8 cellular contexts compared by ENCODE assay signal in genomic region chr22:50621491-50621880, GRCh38. TPM values are rescaled to one million over a fixed set of nuclear protein-coding genes. Genes with fewer than 3 reads are reported as not detected.
DNase-seq lines count a peak whose midpoint lies in the region; ATAC-seq and TF ChIP-seq lines count a peak whose summit lies in the region.

No MANE protein-coding gene starts in this region.

- H3K27ac ChIP-seq in HEK293 (ENCODE audit: extremely low read depth, low read depth, low read length): no peak overlapping the region
- H3K27ac ChIP-seq in angular gyrus (ENCODE audit: low read depth, low read length): peak overlapping the region; percentile 81

- peak overlapping the region; percentile 68 for H3K9ac ChIP-seq in mucosa of stomach (ENCODE audit: low read length)

- TF ChIP-seq CTCF in HEK293 (tag by site-specific recombination; IDR thresholded peaks at IDR 0.05): no peak

- H3K4me1 ChIP-seq in HEK293 (ENCODE audit: control insufficient read depth, insufficient read depth, low read length) (peaks cover 7% of the 10 kb centered on the region; the same call in 1 of the 2 replicates), mucosa of stomach (ENCODE audit: control insufficient read depth, insufficient read depth, low read length) (peaks cover 32% of the 10 kb centered on the region)

- POLR2A ChIA-PET in HEK293 (lab: Yijun Ruan, JAX): interaction anchor here (0.5 to 1.9 kb wide), 4 partner anchors 60 to 114 kb away, joined by 4 to 13 read pairs (median 6); partner anchors contain the start of genes LMF2, NCAPH2 and SCO2

- peak overlapping the region; percentile 55; the same call in 1 of the 2 replicates for H3K4me3 ChIP-seq in GM08714 (ENCODE audit: low read length)
- no peak overlapping the region for H3K4me3 ChIP-seq in HEK293 (ENCODE audit: low read depth, low read length)
- H3K4me3 ChIP-seq in mucosa of stomach (ENCODE audit: low read length): no peak overlapping the region

- CTCF ChIA-PET in HEK293 (lab: Yijun Ruan, JAX): interaction anchor here (0.6 to 4.5 kb wide), 26 partner anchors 9 to 395 kb away, joined by 3 to 24 read pairs (median 4); partner anchors contain the start of genes LMF2, NCAPH2 and SYCE3

- H3K9me3 ChIP-seq in HEK293 (ENCODE audit: control insufficient read depth, insufficient read depth, low read depth, low read length) (no peaks in the 10 kb centered on the region), mucosa of stomach (ENCODE audit: control insufficient read depth, low read length) (no peaks in the 10 kb centered on the region)

- ATAC-seq in HG03342 (IDR thresholded peaks at IDR 0.05; ENCODE audit: unreplicated experiment): no peak
- ATAC-seq in HG02973 (IDR thresholded peaks at IDR 0.05; ENCODE audit: unreplicated experiment): no peak

- DNase-seq in RPMI7951 (ENCODE audit: low read depth) (peak; percentile 11), GOT3 (lab: John Stamatoyannopoulos, UW) (no peak)

- H3K27me3 ChIP-seq in mucosa of stomach (ENCODE audit: control insufficient read depth, insufficient read depth, low read length): no peaks in the 10 kb centered on the region

- peaks cover 0 to 11% of the 10 kb centered on the region in 2 experiments; a peak in 1 of 3 replicates for H3K36me3 ChIP-seq in HEK293 (ENCODE audit: control insufficient read depth in 2 of 2, insufficient read depth in 1 of 2, low read length in 2 of 2)
- no peaks in the 10 kb centered on the region for H3K36me3 ChIP-seq in mucosa of stomach (ENCODE audit: control insufficient read depth, insufficient read depth, low read length)

TF ChIP-seq in HEK293, 187 proteins besides CTCF, POLR2A, EP300 and RAD21:
- no peak for TF ChIP-seq ZNF274 (IDR thresholded peaks at IDR 0.05; ENCODE audit: low read length)
- TF ChIP-seq ZNF274 (tag by site-specific recombination; IDR thresholded peaks at IDR 0.05; ENCODE audit: borderline replicate concordance): no peak
- TF ChIP-seq ZNF324 (tag by site-specific recombination; IDR thresholded peaks at IDR 0.05): no peak
- TF ChIP-seq MYNN (tag by site-specific recombination; IDR thresholded peaks at IDR 0.05; ENCODE audit: borderline replicate concordance): no peak
- TF ChIP-seq, protein P1, sequence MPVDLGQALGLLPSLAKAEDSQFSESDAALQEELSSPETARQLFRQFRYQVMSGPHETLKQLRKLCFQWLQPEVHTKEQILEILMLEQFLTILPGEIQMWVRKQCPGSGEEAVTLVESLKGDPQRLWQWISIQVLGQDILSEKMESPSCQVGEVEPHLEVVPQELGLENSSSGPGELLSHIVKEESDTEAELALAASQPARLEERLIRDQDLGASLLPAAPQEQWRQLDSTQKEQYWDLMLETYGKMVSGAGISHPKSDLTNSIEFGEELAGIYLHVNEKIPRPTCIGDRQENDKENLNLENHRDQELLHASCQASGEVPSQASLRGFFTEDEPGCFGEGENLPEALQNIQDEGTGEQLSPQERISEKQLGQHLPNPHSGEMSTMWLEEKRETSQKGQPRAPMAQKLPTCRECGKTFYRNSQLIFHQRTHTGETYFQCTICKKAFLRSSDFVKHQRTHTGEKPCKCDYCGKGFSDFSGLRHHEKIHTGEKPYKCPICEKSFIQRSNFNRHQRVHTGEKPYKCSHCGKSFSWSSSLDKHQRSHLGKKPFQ (tag by site-specific recombination; IDR thresholded peaks at IDR 0.05): no peak
- peak; percentile 71; the same call in 1 of the 2 replicates for TF ChIP-seq ZBTB20 (tag by site-specific recombination; IDR thresholded peaks at IDR 0.05)
- 0 out of 2 replicates have a peak, but pooled peaks have one; percentile 6 for TF ChIP-seq SP2 (tag by site-specific recombination; IDR thresholded peaks at IDR 0.05)
- TF ChIP-seq ZBTB17 (tag by site-specific recombination; IDR thresholded peaks at IDR 0.05): peak; percentile 43
- no peak for TF ChIP-seq ZNF37A (tag by site-specific recombination; IDR thresholded peaks at IDR 0.05)
- TF ChIP-seq WT1 (tag by site-specific recombination; IDR thresholded peaks at IDR 0.05): no peak
- TF ChIP-seq KLF9 (tag by site-specific recombination; IDR thresholded peaks at IDR 0.05; ENCODE audit: low read depth): no peak
- TF ChIP-seq ZNF24 (tag by site-specific recombination; IDR thresholded peaks at IDR 0.05): no peak

RNA-seq across cellular contexts. Expression of gene ARSA, which starts 6.5 kb away (rescaled TPM):
- total RNA-seq in RPMI7951 (2014; rRNA removed; shearing (Covaris generic)): 8.1 and 14.5 TPM in 2 replicates

RNA-seq across cellular contexts. Expression of gene MAPK8IP2, which starts 20.9 kb away (rescaled TPM):
- total RNA-seq in RPMI7951 (2014; rRNA removed; shearing (Covaris generic)): under 0.01 and 0.39 TPM in 2 replicates

RNA-seq across cellular contexts. Expression of gene CHKB, which starts 38.8 kb away (rescaled TPM):
- 24.2 and 26.1 TPM in 2 replicates for total RNA-seq in RPMI7951 (2014; rRNA removed; shearing (Covaris generic))

RNA-seq across cellular contexts. Expression of gene CPT1B, which starts 43.3 kb away (rescaled TPM):
- total RNA-seq in RPMI7951 (2014; rRNA removed; shearing (Covaris generic)): 4.8 and 5.0 TPM in 2 replicates

RNA-seq across cellular contexts. Expression of gene SHANK3, which starts 51.1 kb away (rescaled TPM):
- 0.10 and 0.12 TPM in 2 replicates for total RNA-seq in RPMI7951 (2014; rRNA removed; shearing (Covaris generic))
